Comparison of ENCODE assay signal across 31 cellular contexts in the genomic region with DNA sequence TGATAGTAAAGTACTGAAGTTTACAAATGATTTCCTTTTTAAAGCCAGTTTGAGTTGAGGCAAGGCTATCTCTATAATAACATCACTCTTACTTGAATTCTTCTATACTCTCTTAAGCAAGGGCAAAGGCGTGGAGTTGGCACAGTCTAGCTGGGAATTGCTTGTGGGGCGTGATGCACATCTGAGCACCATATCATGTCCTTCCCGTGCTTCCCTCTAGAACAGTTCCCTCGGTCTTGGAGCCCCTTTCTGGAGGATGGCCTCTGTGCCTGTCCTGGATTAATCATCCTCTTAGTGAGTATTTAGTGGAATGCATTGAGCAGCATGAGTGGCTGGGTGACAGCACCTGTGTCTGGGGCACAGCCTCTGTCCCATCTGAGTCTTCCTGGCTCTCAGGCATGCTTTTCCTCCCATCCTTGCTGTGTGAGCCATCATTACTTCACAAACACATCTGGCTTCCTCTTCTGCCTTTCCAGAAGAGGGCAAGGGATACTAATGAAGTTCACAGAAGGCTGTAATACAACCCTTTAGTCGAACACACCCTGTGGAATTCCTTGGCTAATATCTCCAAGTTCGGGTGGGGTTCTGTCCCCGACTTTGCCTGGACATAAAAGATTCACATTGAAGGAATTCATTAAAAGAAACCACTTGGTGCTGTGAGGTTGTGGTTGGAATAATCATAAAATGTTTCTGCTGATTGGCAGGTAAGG.
"Had no signal": no experiment of that assay in that cellular context is flagged by ENCODE, and none has a peak within 500 bp of the region (broad histone marks: within the 10 kb centered on the region; RNA-seq: fewer than 3 reads in every experiment).

No MANE protein-coding gene starts in this region.

- H3K4me1 ChIP-seq: adrenal gland, body of pancreas, breast epithelium had no signal

- H3K36me3 ChIP-seq: adrenal gland, brain microvascular endothelial cell, breast epithelium had no signal

- ATAC-seq: activated CD8-positive, alpha-beta T cell treated with anti-CD3 and anti-CD28 coated beads for 36 hours; activated naive CD4-positive, alpha-beta T cell treated with anti-CD3 and anti-CD28 coated beads, Interleukin-2, amount 50 U/mL, for 72 hours; body of pancreas had no signal

- H3K4me3 ChIP-seq: adrenal gland, body of pancreas, breast epithelium had no signal

- H3K4me3 Mint-ChIP-seq: activated B cell treated with CpG ODN at 0.5 μM for 24 hours; activated CD4-positive, alpha-beta memory T cell treated with anti-CD3 and anti-CD28 coated beads for 36 hours; activated CD4-positive, alpha-beta T cell treated with anti-CD3 and anti-CD28 coated beads, Interleukin-2, amount 10 ng/mL, durations not matched to agents 24 days and 14 days; activated CD8-positive, alpha-beta T cell treated with anti-CD3 and anti-CD28 coated beads for 36 hours; activated naive CD4-positive, alpha-beta T cell treated with anti-CD3 and anti-CD28 coated beads for 36 hours; activated naive CD8-positive, alpha-beta T cell treated with anti-CD3 and anti-CD28 coated beads for 36 hours; activated T-cell treated with anti-CD3 and anti-CD28 coated beads, Interleukin-2, amount 50 U/mL, for 24 hours; T-helper 1 cell treated with Interleukin-12 subunit alpha and Interleukin-12 subunit beta and Interleukin-4 antibody, amounts not matched to agents 30 μg/mL and 1 μg/mL, for 36 hours; T-helper 2 cell treated with Interferon-gamma antibody and Interleukin-4, amounts not matched to agents 5 μg/mL and 100 μg/mL, for 36 hours had no signal

- DNase-seq: activated B cell treated with CpG ODN at 0.5 μM for 24 hours; activated CD4-positive, alpha-beta memory T cell treated with anti-CD3 and anti-CD28 coated beads for 36 hours; activated CD4-positive, alpha-beta T cell treated with anti-CD3 and anti-CD28 coated beads for 4 hours; activated CD4-positive, alpha-beta T cell treated with anti-CD3 and anti-CD28 coated beads, Interleukin-2, amount 10 ng/mL, durations not matched to agents 24 days and 14 days; activated CD4-positive, alpha-beta T cell treated with anti-CD3 and anti-CD28 coated beads, Interleukin-2, amount 50 U/mL, for 1 hour; activated CD4-positive, alpha-beta T cell treated with anti-CD3 and anti-CD28 coated beads, Interleukin-2, amount 50 U/mL, for 4 hours; activated CD4-positive, CD25-positive, alpha-beta regulatory T cell treated with anti-CD3 and anti-CD28 coated beads, Interleukin-2, amount 50 U/mL, for 72 hours; activated CD8-positive, alpha-beta memory T cell treated with anti-CD3 and anti-CD28 coated beads, Interleukin-2, amount 50 U/mL, for 4 hours; activated CD8-positive, alpha-beta T cell treated with anti-CD3 and anti-CD28 coated beads for 36 hours; activated effector memory CD4-positive, alpha-beta T cell treated with anti-CD3 and anti-CD28 coated beads, Interleukin-2, amount 50 U/mL, for 16 hours; activated gamma-delta T cell treated with Interleukin-2 at 50 U/mL for 16 hours; activated naive CD4-positive, alpha-beta T cell; activated naive CD4-positive, alpha-beta T cell treated with anti-CD3 and anti-CD28 coated beads for 36 hours; activated naive CD4-positive, alpha-beta T cell treated with anti-CD3 and anti-CD28 coated beads, Interleukin-2, amount 50 U/mL, for 16 hours; activated naive CD8-positive, alpha-beta T cell treated with anti-CD3 and anti-CD28 coated beads for 36 hours; activated T-cell treated with anti-CD3 and anti-CD28 coated beads, Interleukin-2, amount 50 U/mL, for 24 hours; activated T-cell treated with anti-CD3 and anti-CD28 coated beads, Interleukin-2, amount 50 U/mL, for 48 hours; adrenal gland; amniotic stem cell; aorta; body of pancreas; brain microvascular endothelial cell; central memory CD4-positive, alpha-beta T cell; T-helper 1 cell; T-helper 2 cell; T-helper 9 cell had no signal

- H3K36me3 Mint-ChIP-seq: activated CD4-positive, alpha-beta memory T cell treated with anti-CD3 and anti-CD28 coated beads for 36 hours; activated naive CD4-positive, alpha-beta T cell treated with anti-CD3 and anti-CD28 coated beads, Interleukin-2, amount 50 U/mL, for 72 hours; activated naive CD8-positive, alpha-beta T cell treated with anti-CD3 and anti-CD28 coated beads for 36 hours had no signal

- H3K27ac ChIP-seq: adrenal gland, body of pancreas, brain microvascular endothelial cell, breast epithelium, VCaP had no signal

- H3K9me3 ChIP-seq: adrenal gland, body of pancreas, breast epithelium had no signal

- H3K27me3 ChIP-seq: adrenal gland, body of pancreas, brain microvascular endothelial cell, breast epithelium had no signal

- H3K27ac Mint-ChIP-seq: activated B cell treated with CpG ODN at 0.5 μM for 24 hours; activated CD4-positive, alpha-beta memory T cell treated with anti-CD3 and anti-CD28 coated beads for 36 hours; activated CD4-positive, alpha-beta T cell treated with anti-CD3 and anti-CD28 coated beads, Interleukin-2, amount 10 ng/mL, durations not matched to agents 24 days and 14 days; activated CD8-positive, alpha-beta T cell treated with anti-CD3 and anti-CD28 coated beads for 36 hours; activated naive CD4-positive, alpha-beta T cell treated with anti-CD3 and anti-CD28 coated beads for 36 hours; activated naive CD4-positive, alpha-beta T cell treated with anti-CD3 and anti-CD28 coated beads, Interleukin-2, amount 50 U/mL, for 72 hours; activated naive CD8-positive, alpha-beta T cell treated with anti-CD3 and anti-CD28 coated beads for 36 hours; activated T-cell treated with anti-CD3 and anti-CD28 coated beads, Interleukin-2, amount 50 U/mL, for 24 hours; T-helper 1 cell treated with Interleukin-12 subunit alpha and Interleukin-12 subunit beta and Interleukin-4 antibody, amounts not matched to agents 30 μg/mL and 1 μg/mL, for 36 hours; T-helper 2 cell treated with Interferon-gamma antibody and Interleukin-4, amounts not matched to agents 5 μg/mL and 100 μg/mL, for 36 hours had no signal

- H3K27me3 Mint-ChIP-seq: activated naive CD8-positive, alpha-beta T cell treated with anti-CD3 and anti-CD28 coated beads for 36 hours had no signal

- H3K9me3 Mint-ChIP-seq: activated B cell treated with CpG ODN at 0.5 μM for 24 hours; activated CD4-positive, alpha-beta memory T cell treated with anti-CD3 and anti-CD28 coated beads for 36 hours; activated CD4-positive, alpha-beta T cell treated with anti-CD3 and anti-CD28 coated beads, Interleukin-2, amount 10 ng/mL, durations not matched to agents 24 days and 14 days; activated CD8-positive, alpha-beta T cell treated with anti-CD3 and anti-CD28 coated beads for 36 hours; activated naive CD4-positive, alpha-beta T cell treated with anti-CD3 and anti-CD28 coated beads for 36 hours; activated naive CD4-positive, alpha-beta T cell treated with anti-CD3 and anti-CD28 coated beads, Interleukin-2, amount 50 U/mL, for 72 hours; activated naive CD8-positive, alpha-beta T cell treated with anti-CD3 and anti-CD28 coated beads for 36 hours; activated T-cell treated with anti-CD3 and anti-CD28 coated beads, Interleukin-2, amount 50 U/mL, for 24 hours; T-helper 1 cell treated with Interleukin-12 subunit alpha and Interleukin-12 subunit beta and Interleukin-4 antibody, amounts not matched to agents 30 μg/mL and 1 μg/mL, for 36 hours; T-helper 2 cell treated with Interferon-gamma antibody and Interleukin-4, amounts not matched to agents 5 μg/mL and 100 μg/mL, for 36 hours had no signal

- H3K4me1 Mint-ChIP-seq: activated B cell treated with CpG ODN at 0.5 μM for 24 hours; activated CD4-positive, alpha-beta T cell treated with anti-CD3 and anti-CD28 coated beads, Interleukin-2, amount 10 ng/mL, durations not matched to agents 24 days and 14 days; activated naive CD8-positive, alpha-beta T cell treated with anti-CD3 and anti-CD28 coated beads for 36 hours had no signal
